ENCODE assay signal across 8 cellular contexts in the genomic region with DNA sequence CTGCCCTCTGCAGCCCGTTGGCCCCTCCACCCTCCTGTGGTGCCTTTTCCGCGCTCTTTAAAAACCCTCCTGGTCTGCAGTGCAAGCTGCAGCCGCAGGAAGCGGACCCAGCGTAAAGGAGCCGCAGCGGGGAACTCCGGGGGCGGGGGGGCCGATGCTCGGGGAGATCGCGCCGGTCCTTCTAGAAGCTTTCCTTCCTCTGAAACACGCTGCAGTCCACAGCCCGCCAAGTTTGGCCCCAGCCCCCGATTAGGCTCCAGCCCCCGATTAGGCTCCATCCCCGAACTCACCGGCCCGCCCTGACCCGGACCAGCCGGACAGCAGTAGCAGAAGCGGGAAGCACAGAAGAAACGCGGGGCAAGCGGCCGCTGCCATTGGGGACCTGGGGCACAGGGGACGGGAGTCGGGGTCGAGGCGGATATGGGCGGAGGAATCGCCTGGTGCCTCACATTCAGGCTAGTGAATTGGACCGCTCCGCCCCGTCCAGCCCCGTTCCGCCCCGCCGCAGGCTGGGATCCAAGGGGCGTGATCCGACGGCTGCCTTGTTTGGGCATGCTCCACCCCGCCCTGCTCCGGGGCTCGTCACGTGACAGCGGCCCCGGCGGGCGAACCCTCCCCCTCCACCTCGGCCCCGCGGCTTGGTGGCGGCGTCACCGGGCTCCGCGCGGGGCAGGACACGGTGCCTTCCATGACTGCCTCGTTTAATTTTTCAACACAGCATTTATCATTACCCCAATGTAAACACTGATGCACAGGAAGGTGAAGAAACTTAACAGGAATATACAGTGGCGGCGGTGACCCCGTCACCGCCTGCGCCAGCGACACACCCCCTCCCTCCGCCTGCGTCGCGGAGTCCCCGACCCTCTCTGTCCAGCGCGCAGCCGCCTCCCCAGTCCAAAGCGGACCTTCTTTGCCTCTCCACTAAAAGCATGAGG. TPM values are rescaled to one million over a fixed set of nuclear protein-coding genes. Genes with fewer than 3 reads are reported as not detected.
DNase-seq lines count a peak whose midpoint lies in the region; ATAC-seq and TF ChIP-seq lines count a peak whose summit lies in the region.

No MANE protein-coding gene starts in this region.

- TF ChIP-seq EP300 in gastroesophageal sphincter (IDR thresholded peaks at IDR 0.05) = no peak

- in situ Hi-C loops in HAP-1 (cut with MboI; ENCODE audit: low sequenced_read_pairs) = loop anchor here (5.0 to 25.0 kb wide), 2 partner anchors 68 to 168 kb away; no protein-coding TSS in a partner anchor

- 4% methylated on average over 20 of the region's 79 CpGs; no CpG with 5 or more reads in 1 of the 2 donors for WGBS in gastroesophageal sphincter (ENCODE audit: low coverage in 1 of 2), 2 donors
- WGBS in neuronal stem cell (ENCODE audit: extremely low coverage in 2 of 2, insufficient read length in 2 of 2, insufficient replicate concordance in 1 of 2), 2 donors = no CpG with 5 or more reads among the region's 79 CpGs

- H2AFZ ChIP-seq in MM.1S (ENCODE audit: low read length) (peak overlapping the region; percentile 83), neuronal stem cell (ENCODE audit: low read length) (peak overlapping the region; percentile 100)

- peak; percentile 97 for ATAC-seq in gastroesophageal sphincter

- no peaks in the 10 kb centered on the region for H3F3A ChIP-seq in MM.1S (ENCODE audit: insufficient read depth, low read length)

- no peak overlapping the region for H3K4ac ChIP-seq in neuronal stem cell (ENCODE audit: low read length)

- no peaks in the 10 kb centered on the region for H3K79me2 ChIP-seq in MM.1S (ENCODE audit: low read length)

- DNase-seq in ELR (ENCODE audit: low read depth) = peak; percentile 94
- peak; percentile 92 to 98 for DNase-seq in HAP-1 (ENCODE audit: low spot score in 2 of 2)
- peak; percentile 84 for DNase-seq in MM.1S
- DNase-seq in SIG-M5 treated with dmso at 0.1 percent for 504 hours (lab: John Stamatoyannopoulos, UW; ENCODE audit: unreplicated experiment) = peak; percentile 78
- DNase-seq in activated gamma-delta T cell treated with anti-CD3 and anti-CD28 coated beads, Interleukin-2, amount 50 U/mL, for 16 hours (ENCODE audit: low read depth) = peak; percentile 77
- peak; percentile 91 for DNase-seq in neuronal stem cell (ENCODE audit: low spot score)

- H3K27me3 ChIP-seq in HAP-1 (ENCODE audit: low read depth) (no peaks in the 10 kb centered on the region), MM.1S (replicated peaks; ENCODE audit: insufficient read depth, low read length) (peaks cover 9% of the 10 kb centered on the region), gastroesophageal sphincter (peaks cover 99% of the 10 kb centered on the region), neuronal stem cell (ENCODE audit: control insufficient read depth in 3 of 3, insufficient read depth in 3 of 3, low read depth in 1 of 3, low read length in 3 of 3) (peaks cover 0 to 31% (median 31%) of the 10 kb centered on the region in 3 experiments), stomach smooth muscle (ENCODE audit: control insufficient read depth in 1 of 2, insufficient read depth in 2 of 2, low read length in 2 of 2) (peaks cover 23 to 38% of the 10 kb centered on the region in 2 donors)

- H3K9ac ChIP-seq in MM.1S (ENCODE audit: low read length) (peak overlapping the region; percentile 33; the same call in 1 of the 2 replicates), neuronal stem cell (ENCODE audit: low read depth, low read length, poor library complexity) (peak overlapping the region; percentile 94), stomach smooth muscle (ENCODE audit: low read length in 2 of 2) (no peak overlapping the region)

- no peaks in the 10 kb centered on the region for H3K9me2 ChIP-seq in MM.1S (replicated peaks; ENCODE audit: insufficient read depth, low read length)

- no peak overlapping the region for H4K91ac ChIP-seq in neuronal stem cell (ENCODE audit: low read depth, low read length, poor library complexity)

- H4K8ac ChIP-seq in neuronal stem cell (ENCODE audit: low read depth, low read length) = peak overlapping the region; percentile 98

- no peaks in the 10 kb centered on the region for H4K20me1 ChIP-seq in MM.1S (ENCODE audit: insufficient read depth, low read length)

- peak in 1 of 2 donors; percentile 7 for TF ChIP-seq POLR2A in gastroesophageal sphincter (IDR thresholded peaks at IDR 0.05)

- H3K4me1 ChIP-seq in HAP-1 (no peaks in the 10 kb centered on the region), MM.1S (ENCODE audit: low read length) (0 out of 2 replicates have a peak, but pooled peaks cover 4% of the 10 kb centered on the region), gastroesophageal sphincter (peaks cover 0 to 18% (median 11%) of the 10 kb centered on the region in 3 donors), neuronal stem cell (ENCODE audit: control insufficient read depth in 2 of 2, insufficient read depth in 1 of 2, low read depth in 1 of 2, low read length in 2 of 2) (peaks cover 6 to 7% of the 10 kb centered on the region in 2 donors), stomach smooth muscle (ENCODE audit: control insufficient read depth, insufficient read depth, low read length) (peaks cover 15% of the 10 kb centered on the region)

- peak overlapping the region; percentile 55; the same call in 1 of the 2 replicates for H3K27ac ChIP-seq in MM.1S (ENCODE audit: low read length)
- H3K27ac ChIP-seq in gastroesophageal sphincter = peak overlapping the region in 1 of 4 donors; percentile 35
- H3K27ac ChIP-seq in neuronal stem cell (replicated peaks; ENCODE audit: low read length) = peak overlapping the region; percentile 69
- no peak overlapping the region for H3K27ac ChIP-seq in stomach smooth muscle (ENCODE audit: low read length)

- peaks cover 9% of the 10 kb centered on the region for H3K36me3 ChIP-seq in HAP-1 (replicated peaks)
- H3K36me3 ChIP-seq in MM.1S (replicated peaks; ENCODE audit: insufficient read depth, low read length) = no peaks in the 10 kb centered on the region
- H3K36me3 ChIP-seq in gastroesophageal sphincter = no peaks in the 10 kb centered on the region
- peaks cover 3 to 12% of the 10 kb centered on the region in 2 donors for H3K36me3 ChIP-seq in neuronal stem cell (replicated peaks in 1 of 2; ENCODE audit: control insufficient read depth in 2 of 2, insufficient read depth in 2 of 2, low read length in 2 of 2)
- no peaks in the 10 kb centered on the region for H3K36me3 ChIP-seq in stomach smooth muscle (ENCODE audit: control insufficient read depth in 2 of 2, insufficient read depth in 2 of 2, low read length in 2 of 2)

- peak overlapping the region; percentile 87 for H2BK15ac ChIP-seq in neuronal stem cell (ENCODE audit: low read length)

- no peak overlapping the region for H2BK120ac ChIP-seq in neuronal stem cell (ENCODE audit: low read depth, low read length)

- H3K4me2 ChIP-seq in MM.1S (ENCODE audit: low read depth, low read length) (peak overlapping the region; percentile 65), neuronal stem cell (ENCODE audit: insufficient read depth, low read length, poor library complexity, severe bottlenecking) (peak overlapping the region; percentile 94)

- H2BK5ac ChIP-seq in neuronal stem cell (ENCODE audit: low read length) = peak overlapping the region; percentile 33

- H3K9me3 ChIP-seq in HAP-1 (no peaks in the 10 kb centered on the region), MM.1S (replicated peaks; ENCODE audit: insufficient read depth, low read length) (no peaks in the 10 kb centered on the region), gastroesophageal sphincter (no peaks in the 10 kb centered on the region), neuronal stem cell (replicated peaks in 1 of 2; ENCODE audit: control insufficient read depth in 2 of 2, insufficient read depth in 1 of 2, low read depth in 1 of 2, low read length in 2 of 2) (peaks cover 0 to 4% of the 10 kb centered on the region in 2 donors), stomach smooth muscle (ENCODE audit: control insufficient read depth in 2 of 2, low read length in 2 of 2) (peaks cover 0 to 4% of the 10 kb centered on the region in 2 donors)

- no peak overlapping the region for H2AK5ac ChIP-seq in neuronal stem cell (ENCODE audit: low read depth, low read length)

- no peak; the same call in 1 of the 2 replicates for TF ChIP-seq CTCF in MM.1S (IDR thresholded peaks at IDR 0.05; ENCODE audit: low read length)
- peak in 3 of 4 experiments; percentile 5 to 13 (median 13) for TF ChIP-seq CTCF in gastroesophageal sphincter (IDR thresholded peaks at IDR 0.05)

- no peak overlapping the region for H2BK12ac ChIP-seq in neuronal stem cell (ENCODE audit: low read length)

- H3K4me3 ChIP-seq in HAP-1 = peak overlapping the region; percentile 91
- peak overlapping the region; percentile 67 for H3K4me3 ChIP-seq in MM.1S (ENCODE audit: low read length)
- H3K4me3 ChIP-seq in gastroesophageal sphincter = peak overlapping the region; percentile 41 to 63
- peak overlapping the region; percentile 89 to 96 for H3K4me3 ChIP-seq in neuronal stem cell (ENCODE audit: low read length in 2 of 2)
- peak overlapping the region; percentile 55 to 76 for H3K4me3 ChIP-seq in stomach smooth muscle (ENCODE audit: low read length in 2 of 2)

- H3K23ac ChIP-seq in neuronal stem cell (ENCODE audit: low read depth, low read length, poor library complexity) = peak overlapping the region; percentile 94

- peak overlapping the region; percentile 99 for H3K18ac ChIP-seq in neuronal stem cell (ENCODE audit: low read length)

- peak overlapping the region; percentile 94 for H3K14ac ChIP-seq in neuronal stem cell (ENCODE audit: low read length)

- H3K79me1 ChIP-seq in neuronal stem cell (ENCODE audit: low read depth, low read length) = no peaks in the 10 kb centered on the region

RNA-seq across cellular contexts. Expression of a gene that starts 20.3 kb away (rescaled TPM):
- under 1 TPM in 2 of 4 donors, not detected in 2; 0.23 to 0.62 TPM for total RNA-seq in gastroesophageal sphincter
- not detected for polyA plus RNA-seq in neuronal stem cell (2013, experiment 1 of 2)
- not detected for polyA plus RNA-seq in neuronal stem cell (2013, experiment 2 of 2)

RNA-seq across cellular contexts. Expression of a gene that starts 41.3 kb away (rescaled TPM):
- total RNA-seq in gastroesophageal sphincter = under 1 TPM in 2 of 4 donors, not detected in 2; 0.07 to 0.27 TPM
- polyA plus RNA-seq in neuronal stem cell (2013, experiment 1 of 2) = 2.0 TPM
- 2.1 TPM for polyA plus RNA-seq in neuronal stem cell (2013, experiment 2 of 2)

Comparison
In these comparisons a context has a peak if more than half of its experiments do, and no peak if none do; other contexts are left out.
1. H3K9ac ChIP-seq: peak in MM.1S (single experiment) and neuronal stem cell (single experiment); none in stomach smooth muscle (0 of 2).
2. Peak in every context shown above with its lines, with median percentiles within 50 percentile points of each other: DNase-seq and H3K4me3 ChIP-seq.